ENCODE assay signal across 7 cellular contexts in the genomic region with DNA sequence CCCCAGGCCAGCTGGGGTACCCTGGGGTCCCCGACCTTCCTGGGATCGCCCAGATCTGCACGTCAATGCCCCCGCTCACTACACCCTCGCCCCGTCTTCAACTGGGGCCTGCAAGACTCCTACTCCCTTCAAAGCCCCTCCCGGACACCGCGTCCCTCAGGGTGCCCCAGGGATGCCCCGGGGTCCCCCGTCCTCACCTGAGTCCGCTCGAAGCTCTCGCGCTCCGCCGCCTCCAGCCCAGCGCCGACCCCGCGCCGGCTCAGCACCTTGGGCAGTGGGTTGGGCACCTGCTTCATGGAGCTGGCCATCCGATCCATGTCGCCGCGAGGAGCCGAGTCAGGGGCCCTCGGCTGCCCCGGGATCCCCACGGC. TPM values are rescaled to one million over a fixed set of nuclear protein-coding genes. Genes with fewer than 3 reads are reported as not detected.
A peak's percentile ranks its signal among the peaks of the same experiment; 100 is the strongest.
DNase-seq lines count a peak whose midpoint lies in the region; ATAC-seq and TF ChIP-seq lines count a peak whose summit lies in the region.

A gene (minus strand): TSS at position 338 of the 371 bp plus-strand sequence. CDS start 21 bp downstream, at position 317.

- H3K79me2 ChIP-seq in OCI-LY7 (ENCODE audit: insufficient read depth, low read depth, low read length), result peaks cover 34% of the 10 kb centered on the region; the same call in 1 of the 2 replicates
- no peaks in the 10 kb centered on the region for H3K79me2 ChIP-seq in neural cell (replicated peaks; ENCODE audit: insufficient read depth, low read length)

- no peak for TF ChIP-seq CTCF in OCI-LY7 (conservative IDR thresholded peaks at IDR 0.05; ENCODE audit: low read length)
- TF ChIP-seq CTCF in epithelial cell of proximal tubule (conservative IDR thresholded peaks at IDR 0.05; ENCODE audit: low read depth, low read length), result no peak
- no peak for TF ChIP-seq CTCF in neural cell (IDR thresholded peaks at IDR 0.05; ENCODE audit: poor library complexity, severe bottlenecking)

- H3K9me2 ChIP-seq in OCI-LY7 (ENCODE audit: insufficient read depth, low read length), result no peaks in the 10 kb centered on the region
- no peaks in the 10 kb centered on the region for H3K9me2 ChIP-seq in neural cell (ENCODE audit: insufficient read depth, low read length)

- no peak for TF ChIP-seq EP300 in neural cell (conservative IDR thresholded peaks at IDR 0.05; ENCODE audit: poor library complexity, severe bottlenecking)

- BruUV-seq in OCI-LY7 (replicated peaks; lab: Mats Ljungman, UMichigan), result no TSS peak

- ATAC-seq in GM21528 (IDR thresholded peaks at IDR 0.05; ENCODE audit: low FRiP score, unreplicated experiment) (peak; percentile 6), HG03378 (IDR thresholded peaks at IDR 0.05; ENCODE audit: unreplicated experiment) (no peak)

- H4K20me1 ChIP-seq in OCI-LY7 (ENCODE audit: insufficient read depth, low read length) (no peaks in the 10 kb centered on the region), neural cell (ENCODE audit: insufficient read depth) (no peaks in the 10 kb centered on the region)

- H3K27me3 ChIP-seq in neural cell (ENCODE audit: insufficient read depth, low read depth, low read length), result no peaks in the 10 kb centered on the region

- H3K4me1 ChIP-seq in OCI-LY7 (ENCODE audit: insufficient read depth, low read length, poor library complexity, severe bottlenecking), result peaks cover 64% of the 10 kb centered on the region

- DNase-seq in OCI-LY7 (ENCODE audit: low spot score), result no peak
- no peak for DNase-seq in epithelial cell of proximal tubule (ENCODE audit: low read depth)
- DNase-seq in COR-L47 (lab: John Stamatoyannopoulos, UW), result no peak
- no peak for DNase-seq in SIG-M5 treated with dmso at 0.1 percent for 504 hours (lab: John Stamatoyannopoulos, UW; ENCODE audit: unreplicated experiment)

- peak within 1 kb of the TSS; percentile 74 for H3K9ac ChIP-seq in neural cell (ENCODE audit: low read length)

- H2AFZ ChIP-seq in OCI-LY7 (ENCODE audit: low read length) (peak within 1 kb of the TSS; percentile 56; the same call in 1 of the 2 replicates), neural cell (ENCODE audit: low read depth, low read length) (peak within 1 kb of the TSS; percentile 87)

- intact Hi-C loops in OCI-LY7 (cut with micrococcal nuclease; ENCODE audit: unreplicated experiment), result loop anchor here (2.0 to 10.0 kb wide), 4 partner anchors 14 to 214 kb away; no protein-coding TSS in a partner anchor

- H3K4me2 ChIP-seq in OCI-LY7 (ENCODE audit: low read length) (peak within 1 kb of the TSS; percentile 92), neural cell (ENCODE audit: low read length) (peak within 1 kb of the TSS; percentile 80)

- peak; percentile 29 for TF ChIP-seq RAD21 in neural cell (conservative IDR thresholded peaks at IDR 0.05)

- POLR2A ChIA-PET in OCI-LY7 (lab: Charles Lee), result interaction anchor here (1.5 to 2.7 kb wide), 4 partner anchors 8 to 76 kb away, joined by 4 to 17 read pairs (median 8); no protein-coding TSS in a partner anchor

- H3K4me3 ChIP-seq in OCI-LY7 (ENCODE audit: low read depth, low read length, poor library complexity, severe bottlenecking) (peak within 1 kb of the TSS; percentile 82), epithelial cell of proximal tubule (ENCODE audit: low read depth, low read length) (peak within 1 kb of the TSS; percentile 74), neural cell (ENCODE audit: low read length) (peak within 1 kb of the TSS; percentile 89)

- H3K36me3 ChIP-seq in OCI-LY7 (ENCODE audit: insufficient read depth, low read length) (peaks cover 6% of the 10 kb centered on the region; the same call in 1 of the 2 replicates), neural cell (ENCODE audit: insufficient read depth, low read length) (no peaks in the 10 kb centered on the region)

- peak within 1 kb of the TSS; percentile 90 for H3K27ac ChIP-seq in OCI-LY7 (ENCODE audit: low read depth, low read length, poor library complexity, severe bottlenecking)
- no peak within 1 kb of the TSS for H3K27ac ChIP-seq in neural cell (ENCODE audit: low read length)

- H3K9me3 ChIP-seq in OCI-LY7 (ENCODE audit: low read length) (no peaks in the 10 kb centered on the region), neural cell (ENCODE audit: low read length) (no peaks in the 10 kb centered on the region)

- H3F3A ChIP-seq in neural cell (ENCODE audit: insufficient read depth, low read length, poor library complexity, severe bottlenecking), result no peaks in the 10 kb centered on the region

- CTCF ChIA-PET in OCI-LY7 (lab: Charles Lee; ENCODE audit: unreplicated experiment), result no interaction called here

TF ChIP-seq in neural cell, 6 proteins besides CTCF, POLR2A, EP300 and RAD21:
- TF ChIP-seq SMC3 (conservative IDR thresholded peaks at IDR 0.05; ENCODE audit: poor library complexity) (peak; percentile 36), POLR2AphosphoS5 (IDR thresholded peaks at IDR 0.05) (peak; percentile 15), EZH2 (IDR thresholded peaks at IDR 0.05; ENCODE audit: borderline replicate concordance, insufficient read depth, low read length, poor library complexity, severe bottlenecking) (no peak), TAF1 (IDR thresholded peaks at IDR 0.05; ENCODE audit: low read depth) (no peak), MXI1 (conservative IDR thresholded peaks at IDR 0.05; ENCODE audit: poor library complexity, severe bottlenecking) (peak; percentile 32)
- TF ChIP-seq, protein P1, sequence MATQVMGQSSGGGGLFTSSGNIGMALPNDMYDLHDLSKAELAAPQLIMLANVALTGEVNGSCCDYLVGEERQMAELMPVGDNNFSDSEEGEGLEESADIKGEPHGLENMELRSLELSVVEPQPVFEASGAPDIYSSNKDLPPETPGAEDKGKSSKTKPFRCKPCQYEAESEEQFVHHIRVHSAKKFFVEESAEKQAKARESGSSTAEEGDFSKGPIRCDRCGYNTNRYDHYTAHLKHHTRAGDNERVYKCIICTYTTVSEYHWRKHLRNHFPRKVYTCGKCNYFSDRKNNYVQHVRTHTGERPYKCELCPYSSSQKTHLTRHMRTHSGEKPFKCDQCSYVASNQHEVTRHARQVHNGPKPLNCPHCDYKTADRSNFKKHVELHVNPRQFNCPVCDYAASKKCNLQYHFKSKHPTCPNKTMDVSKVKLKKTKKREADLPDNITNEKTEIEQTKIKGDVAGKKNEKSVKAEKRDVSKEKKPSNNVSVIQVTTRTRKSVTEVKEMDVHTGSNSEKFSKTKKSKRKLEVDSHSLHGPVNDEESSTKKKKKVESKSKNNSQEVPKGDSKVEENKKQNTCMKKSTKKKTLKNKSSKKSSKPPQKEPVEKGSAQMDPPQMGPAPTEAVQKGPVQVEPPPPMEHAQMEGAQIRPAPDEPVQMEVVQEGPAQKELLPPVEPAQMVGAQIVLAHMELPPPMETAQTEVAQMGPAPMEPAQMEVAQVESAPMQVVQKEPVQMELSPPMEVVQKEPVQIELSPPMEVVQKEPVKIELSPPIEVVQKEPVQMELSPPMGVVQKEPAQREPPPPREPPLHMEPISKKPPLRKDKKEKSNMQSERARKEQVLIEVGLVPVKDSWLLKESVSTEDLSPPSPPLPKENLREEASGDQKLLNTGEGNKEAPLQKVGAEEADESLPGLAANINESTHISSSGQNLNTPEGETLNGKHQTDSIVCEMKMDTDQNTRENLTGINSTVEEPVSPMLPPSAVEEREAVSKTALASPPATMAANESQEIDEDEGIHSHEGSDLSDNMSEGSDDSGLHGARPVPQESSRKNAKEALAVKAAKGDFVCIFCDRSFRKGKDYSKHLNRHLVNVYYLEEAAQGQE (IDR thresholded peaks at IDR 0.05; ENCODE audit: borderline replicate concordance), result no peak

RNA-seq across cellular contexts. Expression of the gene that starts here (rescaled TPM):
- 15.0 and 15.8 TPM in 2 replicates for total RNA-seq in OCI-LY7 (2014; rRNA removed; shearing (Covaris generic))
- 27.8 and 30.5 TPM in 2 replicates for total RNA-seq in OCI-LY7 (2022)
- total RNA-seq in epithelial cell of proximal tubule, result 10.6 TPM in 2 replicates
- polyA plus RNA-seq in neural cell, result 12.9 and 13.3 TPM in 2 replicates
- 27.5 and 37.3 TPM in 2 replicates for polyA minus RNA-seq in neural cell
